Comparison of ENCODE assay signal across 8 cellular contexts in genomic region chr2:180006236-180006635, GRCh38. TPM values are rescaled to one million over a fixed set of nuclear protein-coding genes. Genes with fewer than 3 reads are reported as not detected.
DNase-seq lines count a peak whose midpoint lies in the region; ATAC-seq and TF ChIP-seq lines count a peak whose summit lies in the region.

No MANE protein-coding gene starts in this region.

- DNase-seq in AG04449 (ENCODE audit: low read depth, low spot score) (no peak), MCF 10A (ENCODE audit: unreplicated experiment) (no peak), LoVo (ENCODE audit: low spot score) (no peak), G401 (ENCODE audit: low spot score) (no peak)

- H3K9me3 Mint-ChIP-seq in MCF 10A (ENCODE audit: unreplicated experiment): no peaks in the 10 kb centered on the region

- peaks cover 34% of the 10 kb centered on the region for H3K79me2 ChIP-seq in KMS-11 (ENCODE audit: insufficient read depth, low read depth)

- H3K9ac ChIP-seq in KMS-11 (peak overlapping the region; percentile 90), mucosa of rectum (ENCODE audit: low read depth in 1 of 2, low read length in 2 of 2) (peak overlapping the region; percentile 79 to 94)

- H3K27me3 Mint-ChIP-seq in MCF 10A (ENCODE audit: insufficient read depth, unreplicated experiment): no peaks in the 10 kb centered on the region

- H3K36me3 ChIP-seq in KMS-11 (ENCODE audit: insufficient read depth) (no peaks in the 10 kb centered on the region), mucosa of rectum (ENCODE audit: control insufficient read depth in 2 of 2, insufficient read depth in 2 of 2, low read length in 2 of 2) (no peaks in the 10 kb centered on the region)

- no peak for ATAC-seq in GM21390 (IDR thresholded peaks at IDR 0.05; ENCODE audit: unreplicated experiment)
- no peak for ATAC-seq in HG03175 (IDR thresholded peaks at IDR 0.05; ENCODE audit: unreplicated experiment)

- peak overlapping the region; percentile 93 for H3K4me3 Mint-ChIP-seq in MCF 10A (ENCODE audit: unreplicated experiment)

- H3K27ac Mint-ChIP-seq in MCF 10A (ENCODE audit: low read depth, unreplicated experiment): peak overlapping the region; percentile 100

- peak overlapping the region; percentile 99 for H3K4me2 ChIP-seq in KMS-11

- POLR2A ChIA-PET in AG04449 (lab: Yijun Ruan, JAX): no interaction called here
- POLR2A ChIA-PET in MCF 10A (lab: Yijun Ruan, JAX): interaction anchor here (0.6 to 1.8 kb wide), 9 partner anchors 9 to 665 kb away, joined by 3 to 12 read pairs (median 4); no protein-coding TSS in a partner anchor

- peaks cover 35% of the 10 kb centered on the region for H3K4me1 Mint-ChIP-seq in MCF 10A (ENCODE audit: insufficient read depth, unreplicated experiment)

- TSS peak; percentile 55 for BruUV-seq in MCF 10A (replicated peaks; lab: Mats Ljungman, UMichigan)

- TF ChIP-seq CTCF in AG04449 (IDR thresholded peaks at IDR 0.05; ENCODE audit: insufficient read depth, low read length, missing control alignments): no peak
- TF ChIP-seq CTCF in KMS-11 (conservative IDR thresholded peaks at IDR 0.05; ENCODE audit: low read depth, low read length): no peak
- TF ChIP-seq CTCF in MCF 10A (IDR thresholded peaks at IDR 0.05; ENCODE audit: unreplicated experiment): no peak

- CTCF ChIA-PET in AG04449 (lab: Yijun Ruan, JAX): interaction anchor here (0.6 kb wide), 1 partner anchor 9 kb away, joined by 3 read pairs; no protein-coding TSS in a partner anchor
- CTCF ChIA-PET in MCF 10A (lab: Yijun Ruan, JAX): interaction anchor here (0.6 to 1.8 kb wide), 3 partner anchors 10 to 343 kb away, joined by 3 to 11 read pairs (median 3); no protein-coding TSS in a partner anchor

- in situ Hi-C loops in G401 (cut with HindIII; ENCODE audit: low sequenced_read_pairs): no loop called here

- peaks cover 18% of the 10 kb centered on the region for H3K36me3 Mint-ChIP-seq in MCF 10A (ENCODE audit: insufficient read depth, unreplicated experiment)

- peak overlapping the region; percentile 79 for H2AFZ ChIP-seq in KMS-11 (ENCODE audit: low read depth)

- H3K27ac ChIP-seq in KMS-11 (peak overlapping the region; percentile 83), mucosa of rectum (ENCODE audit: low read depth in 2 of 2, low read length in 2 of 2) (peak overlapping the region in 1 of 2 donors; percentile 89)

- intact Hi-C loops in MCF 10A (cut with micrococcal nuclease): loop anchor here (5.0 kb wide), 1 partner anchor 36 kb away; no protein-coding TSS in a partner anchor

- H3K4me3 ChIP-seq in AG04449 (ENCODE audit: low read depth, low read length) (peak overlapping the region; percentile 95), KMS-11 (IDR thresholded peaks at IDR 0.05; ENCODE audit: insufficient read depth, low read depth, low read length) (peak overlapping the region; percentile 98), mucosa of rectum (ENCODE audit: low read length in 2 of 2) (peak overlapping the region; percentile 95 to 99)

- H4K20me1 ChIP-seq in KMS-11 (ENCODE audit: insufficient read depth): no peaks in the 10 kb centered on the region

- peaks cover 18% of the 10 kb centered on the region for H3K4me1 ChIP-seq in KMS-11 (ENCODE audit: low read depth, poor library complexity, severe bottlenecking)
- H3K4me1 ChIP-seq in mucosa of rectum (ENCODE audit: control insufficient read depth in 2 of 2, insufficient read depth in 2 of 2, low read length in 2 of 2): peaks cover 7 to 12% of the 10 kb centered on the region in 2 donors

- no peaks in the 10 kb centered on the region for H3K9me3 ChIP-seq in mucosa of rectum (ENCODE audit: control insufficient read depth in 2 of 2, low read length in 2 of 2)

- H3K27me3 ChIP-seq in KMS-11 (ENCODE audit: insufficient read depth, low read depth) (no peaks in the 10 kb centered on the region), mucosa of rectum (ENCODE audit: control insufficient read depth in 2 of 2, insufficient read depth in 2 of 2, low read length in 2 of 2) (no peaks in the 10 kb centered on the region)

RNA-seq across cellular contexts. Expression of gene CWC22, which starts 0.9 kb away (rescaled TPM):
- total RNA-seq in MCF 10A (2022): 34.0 and 38.8 TPM in 2 replicates
- 5.7 and 13.2 TPM in 2 replicates for total RNA-seq in G401 (2014; rRNA removed; shearing (Covaris generic))
